In the genomic region with DNA sequence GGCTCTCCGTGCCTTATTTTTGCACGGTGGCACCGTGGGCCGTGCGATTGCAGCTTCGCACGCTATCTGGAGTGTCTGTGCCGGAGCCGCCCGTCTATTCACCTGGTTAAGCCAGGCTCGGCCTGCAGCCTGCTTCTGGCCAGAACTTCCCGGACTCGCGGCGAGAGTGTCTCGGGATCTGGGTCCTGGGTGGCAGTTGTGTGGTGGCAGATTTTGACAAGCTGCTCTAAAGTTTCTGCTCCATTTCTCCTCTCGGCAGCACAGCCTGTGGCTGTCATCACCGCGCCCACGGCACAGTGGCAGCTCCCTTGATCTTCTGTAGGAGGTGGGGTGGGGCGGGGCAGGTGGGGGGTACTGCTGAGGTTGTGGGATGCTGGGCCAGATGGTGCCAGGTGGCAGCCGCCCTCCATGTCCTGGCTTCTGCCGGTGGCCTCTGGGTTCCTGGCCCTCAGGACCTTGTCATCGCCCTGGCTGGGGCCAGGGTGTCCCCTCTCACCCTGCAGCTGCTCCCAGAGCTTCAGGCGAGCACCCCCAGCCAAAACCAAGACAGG, we compare ENCODE assay signal across 8 cellular contexts. TPM values are rescaled to one million over a fixed set of nuclear protein-coding genes. Genes with fewer than 3 reads are reported as not detected.
DNase-seq lines count a peak whose midpoint lies in the region; ATAC-seq lines count a peak whose summit lies in the region.

No MANE protein-coding gene starts in this region.

- H3K4me1 Mint-ChIP-seq in immature natural killer cell: peaks cover 0 to 4% of the 10 kb centered on the region in 2 donors

- peak overlapping the region in 4 of 5 donors; percentile 54 to 63 (median 59) for H3K4me3 Mint-ChIP-seq in immature natural killer cell

- H3K9me3 Mint-ChIP-seq in immature natural killer cell: no peaks in the 10 kb centered on the region

- ATAC-seq in HG03565 (IDR thresholded peaks at IDR 0.05; ENCODE audit: unreplicated experiment) (no peak), HG03457 (IDR thresholded peaks at IDR 0.05; ENCODE audit: unreplicated experiment) (no peak), GM21390 (IDR thresholded peaks at IDR 0.05; ENCODE audit: unreplicated experiment) (no peak)

- DNase-seq in COLO668 (lab: John Stamatoyannopoulos, UW; ENCODE audit: unreplicated experiment) (peak; percentile 59), NCI-H146 (lab: John Stamatoyannopoulos, UW) (peak; percentile 78), immature natural killer cell (no peak)
- DNase-seq in activated naive CD8-positive, alpha-beta T cell treated with anti-CD3 and anti-CD28 coated beads, Interleukin-2, amount 50 U/mL, for 16 hours (ENCODE audit: low read depth, low spot score): peak; percentile 38
- DNase-seq in stimulated activated CD4-positive, alpha-beta T cell treated with anti-CD3 and anti-CD28 coated beads, Interleukin-2, amount 100 ng/mL, for 4 hours (ENCODE audit: low read depth): peak; percentile 39

- no peaks in the 10 kb centered on the region for H3K36me3 Mint-ChIP-seq in immature natural killer cell

- peaks cover 0 to 14% (median 4%) of the 10 kb centered on the region in 3 donors for H3K27me3 Mint-ChIP-seq in immature natural killer cell (ENCODE audit: low read depth in 3 of 3)

- H3K27ac Mint-ChIP-seq in immature natural killer cell: no peak overlapping the region

RNA-seq across cellular contexts. Expression of a gene that starts 2.9 kb away (rescaled TPM):
- under 1 TPM in 1 of 3 donors, not detected in 2; 0.72 TPM for polyA plus RNA-seq in immature natural killer cell

Comparison
In these comparisons a context has a peak if more than half of its experiments do, and no peak if none do; other contexts are left out.
1. DNase-seq: peak in COLO668 (single experiment), NCI-H146 (single experiment), activated naive CD8-positive, alpha-beta T cell treated with anti-CD3 and anti-CD28 coated beads, Interleukin-2, amount 50 U/mL, for 16 hours (single experiment) and stimulated activated CD4-positive, alpha-beta T cell treated with anti-CD3 and anti-CD28 coated beads, Interleukin-2, amount 100 ng/mL, for 4 hours (single experiment); none in immature natural killer cell (0 of 3).